ENCODE assay signal across 15 cellular contexts in the genomic region with DNA sequence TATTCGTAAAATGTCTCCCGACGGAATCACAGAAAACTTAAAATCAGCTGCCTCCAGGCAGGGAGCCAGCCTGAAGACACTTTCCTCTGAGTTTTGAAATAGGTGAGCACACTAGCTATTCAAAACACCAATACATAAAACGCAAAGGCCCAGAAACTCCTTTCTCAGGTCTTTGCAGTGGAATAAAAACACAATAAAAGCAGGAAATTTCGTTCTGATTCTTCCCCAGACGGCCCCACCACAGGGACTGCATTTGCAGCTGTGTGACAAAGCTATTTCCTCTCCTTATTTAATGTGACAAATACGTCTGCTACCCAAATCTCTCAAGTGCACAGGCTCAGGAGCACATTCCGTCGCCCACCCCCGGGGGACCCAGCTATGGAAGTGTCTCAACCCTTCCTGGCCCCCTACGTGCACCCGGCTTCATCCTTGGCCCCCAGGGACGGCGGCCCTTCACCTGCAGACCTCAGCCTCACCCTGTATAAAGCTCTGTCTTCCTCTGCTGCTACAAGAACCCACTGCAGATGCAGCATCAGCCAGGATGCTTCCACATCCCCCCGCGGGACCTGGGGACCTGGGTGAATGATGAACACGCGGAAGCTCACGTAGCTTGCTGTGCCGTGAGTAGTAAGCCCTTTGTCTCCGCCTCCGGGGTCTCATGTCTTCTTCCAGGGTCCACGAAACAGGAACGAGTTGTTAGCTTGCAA. TPM values are rescaled to one million over a fixed set of nuclear protein-coding genes. Genes with fewer than 3 reads are reported as not detected.
A peak's percentile ranks its signal among the peaks of the same experiment; 100 is the strongest.
DNase-seq lines count a peak whose midpoint lies in the region; ATAC-seq, FAIRE-seq and TF ChIP-seq lines count a peak whose summit lies in the region.
"Had no signal": no experiment of that assay in that cellular context is flagged by ENCODE, and none has a peak within 500 bp of the region (broad histone marks: within the 10 kb centered on the region; RNA-seq: fewer than 3 reads in every experiment).

No MANE protein-coding gene starts in this region.

- TF ChIP-seq RAD21 in K562 (CRISPR knock-in tag; conservative IDR thresholded peaks at IDR 0.05 in 1 of 2, IDR thresholded peaks at IDR 0.05 in 1 of 2): no peak

- ATAC-seq in activated T-cell treated with anti-CD3 and anti-CD28 coated beads, Interleukin-2, amount 50 U/mL, for 72 hours (replicated peaks in 1 of 2): peak; percentile 19 to 28
- no peak for ATAC-seq in K562

- peak overlapping the region; percentile 69 to 71 for H3K4me3 Mint-ChIP-seq in activated T-cell treated with anti-CD3 and anti-CD28 coated beads, Interleukin-2, amount 50 U/mL, for 72 hours

- no peak overlapping the region for H2BK5ac ChIP-seq in trophoblast cell (ENCODE audit: low read depth, low read length, poor library complexity)

- no peak overlapping the region for H3K14ac ChIP-seq in trophoblast cell (ENCODE audit: low read length)

- CTCF ChIA-PET in HEK293T (lab: Yijun Ruan, JAX) (interaction anchor here (0.6 to 1.0 kb wide), 3 partner anchors 29 to 163 kb away, joined by 3 to 4 read pairs (median 4); no protein-coding TSS in a partner anchor), K562 (lab: Yijun Ruan, JAX; ENCODE audit: low intra/inter-chr PET ratio) (no interaction called here)

- no peaks in the 10 kb centered on the region for H3K9me1 ChIP-seq in K562 (ENCODE audit: control insufficient read depth, insufficient read depth, low read length)

- H3K9ac ChIP-seq in K562 (ENCODE audit: insufficient read depth in 1 of 2, low read depth in 2 of 2, low read length in 2 of 2) (no peak overlapping the region), trophoblast cell (ENCODE audit: low read length) (no peak overlapping the region)

- no peak overlapping the region for H3K4me2 ChIP-seq in K562 (ENCODE audit: insufficient read depth, low read length)
- H3K4me2 ChIP-seq in trophoblast cell (ENCODE audit: low read length): no peak overlapping the region

- no peaks in the 10 kb centered on the region for H3K79me2 ChIP-seq in K562 (ENCODE audit: control insufficient read depth, insufficient read depth, low read length)
- no peaks in the 10 kb centered on the region for H3K79me2 ChIP-seq in trophoblast cell (ENCODE audit: control insufficient read depth, insufficient read depth, low read length, poor library complexity)

- FAIRE-seq in K562 (lab: Jason Lieb, UNC): no peak

- no peak overlapping the region for H4K91ac ChIP-seq in trophoblast cell (ENCODE audit: low read depth, low read length)

- H3K27me3 Mint-ChIP-seq in activated T-cell treated with anti-CD3 and anti-CD28 coated beads, Interleukin-2, amount 50 U/mL, for 72 hours (ENCODE audit: low read depth): peaks cover 16% of the 10 kb centered on the region

- H3K27ac ChIP-seq in K562 (ENCODE audit: extremely low read depth, low read depth, low read length) (no peak overlapping the region), trophoblast cell (ENCODE audit: low read depth, low read length) (no peak overlapping the region), coronary artery (no peak overlapping the region)
- H3K27ac ChIP-seq: prostate gland, suprapubic skin had no signal

- POLR2A ChIA-PET in HEK293T (lab: Yijun Ruan, JAX) (interaction anchor here (0.9 to 1.1 kb wide), 3 partner anchors 25 to 68 kb away, joined by 3 to 6 read pairs (median 3); a partner anchor contains a TSS), K562 (lab: Yijun Ruan, JAX) (interaction anchor here (0.6 to 0.9 kb wide), 4 partner anchors 8 to 660 kb away, joined by 3 read pairs; no protein-coding TSS in a partner anchor)

- no peak overlapping the region for H4K12ac ChIP-seq in trophoblast cell (ENCODE audit: low read depth, low read length)

- WGBS in K562 (ENCODE audit: insufficient coverage, low coverage, missing lambda C conversion rate): 10% methylated on average over 21 of the region's 24 CpGs
- no CpG with 5 or more reads among the region's 24 CpGs for WGBS in trophoblast cell (ENCODE audit: extremely low coverage, insufficient coverage, insufficient read length)

- no peak overlapping the region for H2BK12ac ChIP-seq in trophoblast cell (ENCODE audit: low read length)

- H3K36me3 ChIP-seq in K562 (ENCODE audit: control insufficient read depth, insufficient read depth, low read length): no peaks in the 10 kb centered on the region
- H3K36me3 ChIP-seq in trophoblast cell (ENCODE audit: control insufficient read depth in 1 of 2, insufficient read depth in 2 of 2, low read length in 2 of 2): no peaks in the 10 kb centered on the region
- H3K36me3 ChIP-seq: prostate gland, suprapubic skin had no signal

- peaks cover 46% of the 10 kb centered on the region for H3K4me1 Mint-ChIP-seq in activated T-cell treated with anti-CD3 and anti-CD28 coated beads, Interleukin-2, amount 50 U/mL, for 72 hours (ENCODE audit: low read depth)

- H3K27me3 ChIP-seq in K562 (ENCODE audit: control insufficient read depth in 2 of 2, insufficient read depth in 2 of 2, low read length in 2 of 2): peaks cover 34 to 52% of the 10 kb centered on the region in 2 experiments
- H3K27me3 ChIP-seq in trophoblast cell (ENCODE audit: insufficient read depth, low read length): peaks cover 3% of the 10 kb centered on the region

- H2AK5ac ChIP-seq in trophoblast cell (ENCODE audit: low read length): no peak overlapping the region

- H2AFZ ChIP-seq in K562 (ENCODE audit: low read depth, low read length) (no peak overlapping the region), trophoblast cell (ENCODE audit: insufficient read depth, low read length, poor library complexity) (no peak overlapping the region)

- H2BK120ac ChIP-seq in trophoblast cell (ENCODE audit: insufficient read depth, low read length, poor library complexity): no peak overlapping the region

- TF ChIP-seq EP300 in K562 (IDR thresholded peaks at IDR 0.05; ENCODE audit: low read length): no peak

- H3K4me3 ChIP-seq in K562 (no peak overlapping the region), trophoblast cell (ENCODE audit: low read depth, low read length) (peak overlapping the region; percentile 43), coronary artery (no peak overlapping the region)
- H3K4me3 ChIP-seq: prostate gland, suprapubic skin had no signal

- intact Hi-C loops in K562 (cut with micrococcal nuclease): no loop called here

- H4K8ac ChIP-seq in trophoblast cell (ENCODE audit: low read depth, low read length): no peak overlapping the region

- H3K36me3 Mint-ChIP-seq in activated T-cell treated with anti-CD3 and anti-CD28 coated beads, Interleukin-2, amount 50 U/mL, for 72 hours (ENCODE audit: insufficient read depth in 2 of 2): peaks cover 13 to 23% of the 10 kb centered on the region in 2 donors

- TF ChIP-seq CTCF in K562 (IDR thresholded peaks at IDR 0.05 in 2 of 3, conservative IDR thresholded peaks at IDR 0.05 in 1 of 3; ENCODE audit: insufficient read depth in 2 of 3, low read depth in 1 of 3, low read length in 3 of 3) (no peak), coronary artery (IDR thresholded peaks at IDR 0.05) (no peak)

- H3K27ac Mint-ChIP-seq in activated T-cell treated with anti-CD3 and anti-CD28 coated beads, Interleukin-2, amount 50 U/mL, for 72 hours: peak overlapping the region; percentile 55

- DNase-seq in activated T-cell treated with anti-CD3 and anti-CD28 coated beads, Interleukin-2, amount 50 U/mL, for 72 hours: no peak
- DNase-seq in activated T-cell treated with anti-CD3 and anti-CD28 coated beads for 4 hours (no peak), HEK293T (ENCODE audit: extremely low spot score) (peak; percentile 3), K562 (ENCODE audit: extremely low read depth in 1 of 4, low spot score in 3 of 4) (peak in 1 of 4 experiments; percentile 8), trophoblast cell (no peak), NCI-H146 treated with DMSO at 0.1 percent for 48 hours (lab: John Stamatoyannopoulos, UW; ENCODE audit: unreplicated experiment) (no peak), iPS-NIHi7 (ENCODE audit: extremely low spot score) (no peak), coronary artery (ENCODE audit: low spot score) (no peak)
- DNase-seq: erythroblast; NCI-H2081; NCI-H69; stimulated activated CD4-positive, alpha-beta T cell treated with anti-CD3 and anti-CD28 coated beads, Interleukin-15, amount 100 ng/mL, for 24 hours; T-helper 9 cell had no signal

- H3K9me3 ChIP-seq in K562 (replicated peaks; ENCODE audit: control insufficient read depth, insufficient read depth, low read depth, low read length): no peaks in the 10 kb centered on the region
- peaks cover 18% of the 10 kb centered on the region for H3K9me3 ChIP-seq in trophoblast cell (ENCODE audit: insufficient read depth, low read depth, low read length)
- H3K9me3 ChIP-seq: prostate gland, suprapubic skin had no signal

- no TSS peak for BruUV-seq in K562 (replicated peaks; lab: Mats Ljungman, UMichigan)

- no peaks in the 10 kb centered on the region for H3K79me1 ChIP-seq in trophoblast cell (ENCODE audit: low read length)

- H3K18ac ChIP-seq in trophoblast cell (ENCODE audit: low read length): no peak overlapping the region

- no peak overlapping the region for H3K23ac ChIP-seq in trophoblast cell (ENCODE audit: low read length)

- in situ Hi-C loops in K562 (cut with MboI): no loop called here

- 0 out of 2 replicates have a peak, but pooled peaks cover 8% of the 10 kb centered on the region for H4K20me1 ChIP-seq in K562 (replicated peaks; ENCODE audit: control insufficient read depth, insufficient read depth, low read length)

- no peak overlapping the region for H3K4ac ChIP-seq in trophoblast cell (ENCODE audit: low read depth, low read length)

- no peak for TF ChIP-seq POLR2A in K562 (conservative IDR thresholded peaks at IDR 0.05)

- peaks cover 0 to 3% of the 10 kb centered on the region in 2 donors for H3K9me3 Mint-ChIP-seq in activated T-cell treated with anti-CD3 and anti-CD28 coated beads, Interleukin-2, amount 50 U/mL, for 72 hours

- H3K4me1 ChIP-seq in K562 (replicated peaks in 1 of 2; ENCODE audit: control insufficient read depth in 2 of 2, insufficient read depth in 2 of 2, low read length in 2 of 2): peaks cover 0 to 16% of the 10 kb centered on the region in 2 experiments; a peak in 2 of 5 replicates
- peaks cover 0 to 3% of the 10 kb centered on the region in 2 experiments for H3K4me1 ChIP-seq in trophoblast cell (ENCODE audit: control insufficient read depth in 1 of 2, insufficient read depth in 2 of 2, low read length in 2 of 2)
- H3K4me1 ChIP-seq: prostate gland had no signal

RNA-seq across cellular contexts. Expression of a gene that starts 24.9 kb away (rescaled TPM):
- 10 to 100 TPM; 56.0 to 82.2 TPM for total RNA-seq in activated T-cell treated with anti-CD3 and anti-CD28 coated beads, Interleukin-2, amount 50 U/mL, for 72 hours
- total RNA-seq in K562 (2011; cell fraction: chromatin; rRNA removed; ENCODE audit: low replicate concordance): 2.8 and 5.5 TPM in 2 replicates
- total RNA-seq in K562 (2011; cell fraction: nucleolus; rRNA removed): 2.1 and 3.2 TPM in 2 replicates
- 0.99 and 1.4 TPM in 2 replicates for total RNA-seq in K562 (2011; cell fraction: nucleoplasm; rRNA removed)
- total RNA-seq in K562 (2014; rRNA removed): 0.82 and 1.1 TPM in 2 replicates
- total RNA-seq in K562 (2014; rRNA removed; fragmentation: Illumina TruSeq; extraction: Trizol): 0.18 and 0.61 TPM in 2 replicates
- 1.2 TPM in 2 replicates for total RNA-seq in K562 (2015; rRNA removed; fragmentation: Illumina TruSeq; extraction: Trizol)
- total RNA-seq in K562 (2021): 1.6 and 1.8 TPM in 2 replicates
- polyA plus RNA-seq in K562 (2011; rRNA removed): 0.68 and 1.3 TPM in 2 replicates
- 0.88 and 1.8 TPM in 2 replicates for polyA plus RNA-seq in K562 (2011; cell fraction: cytosol; rRNA removed)
- polyA plus RNA-seq in K562 (2011; cell fraction: nucleus; rRNA removed): 5.4 and 7.4 TPM in 2 replicates
- polyA plus RNA-seq in K562 (2012): 1.6 and 4.2 TPM in 2 replicates
- polyA plus RNA-seq in K562 (2014; fragmentation: Illumina TruSeq; extraction: Trizol): 0.43 and 0.72 TPM in 2 replicates
- under 1 TPM in 1 of 2 experiments, not detected in 1; 0.06 TPM for polyA plus RNA-seq in K562 (2014; fragmentation: Nextera tagmentation; extraction: Ambion mirVana)
- polyA plus RNA-seq in K562 (2014; rRNA removed): 0.89 and 1.8 TPM in 2 replicates
- polyA minus RNA-seq in K562 (2011; rRNA and poly(A)+ RNA removed): 0.15 and 0.91 TPM in 2 replicates
- 0.76 and 1.3 TPM in 2 replicates for polyA minus RNA-seq in K562 (2011; cell fraction: cytosol; rRNA and poly(A)+ RNA removed)
- 2.3 and 2.9 TPM in 2 replicates for polyA minus RNA-seq in K562 (2011; cell fraction: nucleus; rRNA and poly(A)+ RNA removed)
- polyA plus RNA-seq in trophoblast cell (2013): 1.1 and 1.3 TPM in 2 replicates

Comparison
In these comparisons a context has a peak if more than half of its experiments do, and no peak if none do; other contexts are left out.
1. RNA of a gene that starts 24.9 kb away (total RNA-seq): 56.0 to 82.2 TPM in activated T-cell treated with anti-CD3 and anti-CD28 coated beads, Interleukin-2, amount 50 U/mL, for 72 hours; 0.18 to 5.5 TPM in K562; every median in the first group is over 4 times any median in the second.